7 cellular contexts compared by ENCODE assay signal in the genomic region with DNA sequence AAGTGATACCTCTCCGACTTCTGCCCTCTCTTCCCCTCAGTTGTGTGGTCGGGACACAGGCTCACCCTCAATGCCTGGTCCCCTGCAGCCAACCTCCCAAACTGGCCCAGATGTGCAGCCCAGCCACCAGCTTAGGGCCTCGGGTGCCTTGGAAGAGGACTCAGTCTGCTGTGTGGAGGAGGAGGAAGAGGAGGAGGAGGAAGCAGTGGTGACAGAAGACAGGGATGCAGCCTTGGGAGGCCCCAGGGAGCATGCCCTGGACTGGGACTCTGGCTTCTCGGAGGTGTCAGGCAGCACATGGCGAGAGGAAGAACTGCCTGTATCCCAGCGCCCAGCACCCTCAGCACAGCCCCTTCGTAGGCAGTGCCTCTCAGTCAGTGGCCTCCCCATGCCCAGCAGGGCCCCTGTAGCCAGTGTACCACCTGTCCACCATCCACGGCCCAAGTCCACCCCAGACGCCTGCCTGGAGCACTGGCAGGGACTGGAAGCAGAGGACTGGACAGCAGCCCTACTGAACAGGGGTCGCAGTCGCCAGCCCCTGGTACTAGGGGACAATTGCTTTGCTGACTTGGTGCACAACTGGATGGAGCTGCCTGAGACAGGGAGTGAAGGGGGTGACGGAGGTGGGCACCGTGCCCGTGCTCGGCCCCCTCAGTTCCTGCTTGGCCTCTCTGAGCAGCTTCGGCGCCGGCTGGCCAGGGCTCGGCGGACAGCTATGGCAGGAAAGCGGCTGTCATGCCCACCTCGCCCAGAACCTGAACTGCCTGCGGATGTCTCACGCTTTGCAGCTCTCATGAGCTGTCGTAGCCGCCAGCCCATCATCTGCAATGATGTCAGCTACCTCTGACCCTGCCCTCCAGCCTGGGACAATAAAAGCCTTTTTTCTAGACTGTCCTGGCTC. TPM values are rescaled to one million over a fixed set of nuclear protein-coding genes. Genes with fewer than 3 reads are reported as not detected.
DNase-seq lines count a peak whose midpoint lies in the region; ATAC-seq, FAIRE-seq and TF ChIP-seq lines count a peak whose summit lies in the region.
"Had no signal": no experiment of that assay in that cellular context is flagged by ENCODE, and none has a peak within 500 bp of the region (broad histone marks: within the 10 kb centered on the region; RNA-seq: fewer than 3 reads in every experiment).

No MANE protein-coding gene starts in this region.

- H3K4me1 Mint-ChIP-seq in natural killer cell treated with Interleukin-12 subunit alpha and Interleukin-12 subunit beta and Interleukin-15 and Interleukin-18, amount 100 ng/mL, for 72 hours (ENCODE audit: low read depth in 2 of 2): peaks cover 25 to 35% of the 10 kb centered on the region in 2 donors

- no peak for TF ChIP-seq CTCF in GM12878 (IDR thresholded peaks at IDR 0.05 in 2 of 3, conservative IDR thresholded peaks at IDR 0.05 in 1 of 3; ENCODE audit: control insufficient read depth in 2 of 3, extremely low read depth in 1 of 3, insufficient read depth in 1 of 3, low read depth in 3 of 3, low read length in 3 of 3)

- RAD21 ChIA-PET in GM12878 (lab: Charles Lee; ENCODE audit: unreplicated experiment): interaction anchor here (0.9 to 8.0 kb wide), 16 partner anchors 9 to 265 kb away, joined by 3 to 182 read pairs (median 4); a partner anchor contains a TSS

- BruUV-seq in GM12878 (replicated peaks; lab: Mats Ljungman, UMichigan): no TSS peak

- H3K9me3 Mint-ChIP-seq in natural killer cell treated with Interleukin-12 subunit alpha and Interleukin-12 subunit beta and Interleukin-15 and Interleukin-18, amount 100 ng/mL, for 72 hours: no peaks in the 10 kb centered on the region
- H3K9me3 Mint-ChIP-seq: endodermal cell had no signal

- no peaks in the 10 kb centered on the region for H3K36me3 Mint-ChIP-seq in natural killer cell treated with Interleukin-12 subunit alpha and Interleukin-12 subunit beta and Interleukin-15 and Interleukin-18, amount 100 ng/mL, for 72 hours

- POLR2A ChIA-PET in GM12878 (lab: Charles Lee): interaction anchor here (0.8 to 2.7 kb wide), 12 partner anchors 8 to 424 kb away, joined by 3 to 21 read pairs (median 7); a partner anchor contains a TSS

- CTCF ChIA-PET in GM12878 (lab: Yijun Ruan, JAX): interaction anchor here (0.6 to 12.0 kb wide), 10 partner anchors 12 to 219 kb away, joined by 3 to 327 read pairs (median 6); a partner anchor contains a TSS

- in situ Hi-C loops in GM12878 (cut with MboI): loop anchor here (5.0 kb wide), 1 partner anchor 103 kb away; no protein-coding TSS in a partner anchor

- H3K27me3 Mint-ChIP-seq in natural killer cell treated with Interleukin-12 subunit alpha and Interleukin-12 subunit beta and Interleukin-15 and Interleukin-18, amount 100 ng/mL, for 72 hours: peaks cover 11 to 16% of the 10 kb centered on the region in 2 donors

- intact Hi-C loops in GM12878 (cut with micrococcal nuclease; ENCODE audit: unreplicated experiment): no loop called here

- H4K20me1 ChIP-seq in GM12878 (ENCODE audit: control insufficient read depth, insufficient read depth): no peaks in the 10 kb centered on the region

- no peaks in the 10 kb centered on the region; the same call in 1 of the 2 replicates for H3K79me2 ChIP-seq in GM12878 (ENCODE audit: control insufficient read depth, insufficient read depth, low read length)

- WGBS in GM12878 (ENCODE audit: insufficient coverage, insufficient replicate concordance, low lambda C conversion rate, missing lambda C conversion rate): 63% methylated on average over 26 of the region's 26 CpGs

- peak overlapping the region; percentile 94 for H3K4me2 ChIP-seq in GM12878 (ENCODE audit: control insufficient read depth, insufficient read depth)

- peak overlapping the region; percentile 25 to 64 for H3K27ac Mint-ChIP-seq in natural killer cell treated with Interleukin-12 subunit alpha and Interleukin-12 subunit beta and Interleukin-15 and Interleukin-18, amount 100 ng/mL, for 72 hours
- H3K27ac Mint-ChIP-seq: endodermal cell had no signal

- SMC1A ChIA-PET in GM12878 (lab: Charles Lee; ENCODE audit: uncharacterized antibody, unreplicated experiment): interaction anchor here (1.1 to 9.4 kb wide), 9 partner anchors 9 to 125 kb away, joined by 4 to 146 read pairs (median 4); a partner anchor contains a TSS

- H3K4me1 ChIP-seq in GM12878 (ENCODE audit: control insufficient read depth, insufficient read depth, low read length): peaks cover 43% of the 10 kb centered on the region

- FAIRE-seq in GM12878 (lab: Jason Lieb, UNC): no peak

- H3K27me3 ChIP-seq in GM12878 (replicated peaks in 1 of 2; ENCODE audit: control insufficient read depth in 2 of 2, insufficient read depth in 2 of 2, low read length in 1 of 2): no peaks in the 10 kb centered on the region; a peak in 1 of 4 replicates

- H3K4me3 ChIP-seq in GM12878: peak overlapping the region; percentile 98

- H3K9ac ChIP-seq in GM12878 (ENCODE audit: control insufficient read depth, insufficient read depth, low read length): no peak overlapping the region

- DNase-seq in GM12878 (ENCODE audit: low read depth, low spot score) (no peak), mucosa of gallbladder (ENCODE audit: low spot score) (no peak), glomerular visceral epithelial cell (ENCODE audit: extremely low spot score) (no peak), COLO668 (lab: John Stamatoyannopoulos, UW; ENCODE audit: unreplicated experiment) (no peak)
- DNase-seq in natural killer cell treated with Interleukin-12 subunit alpha and Interleukin-12 subunit beta and Interleukin-15 and Interleukin-18, amount 100 ng/mL, for 72 hours (ENCODE audit: low spot score): peak; percentile 51
- DNase-seq: endodermal cell had no signal

- no peak for TF ChIP-seq EP300 in GM12878 (IDR thresholded peaks at IDR 0.05; ENCODE audit: borderline replicate concordance in 1 of 2, control insufficient read depth in 1 of 2, low read depth in 2 of 2, low read length in 2 of 2)

- no peak for TF ChIP-seq RAD21 in GM12878 (IDR thresholded peaks at IDR 0.05; ENCODE audit: insufficient read depth, low read depth, low read length)

- H3K9me3 ChIP-seq in GM12878 (replicated peaks; ENCODE audit: control insufficient read depth, insufficient read depth, low read length): no peaks in the 10 kb centered on the region

- no peak; the same call in 1 of the 2 replicates for TF ChIP-seq POLR2A in GM12878 (IDR thresholded peaks at IDR 0.05; ENCODE audit: low read depth, low read length)

- H2AFZ ChIP-seq in GM12878 (ENCODE audit: control insufficient read depth, low read depth, low read length): no peak overlapping the region

- peak overlapping the region; percentile 82 for H3K4me3 Mint-ChIP-seq in natural killer cell treated with Interleukin-12 subunit alpha and Interleukin-12 subunit beta and Interleukin-15 and Interleukin-18, amount 100 ng/mL, for 72 hours

- H3K36me3 ChIP-seq in GM12878 (ENCODE audit: control insufficient read depth in 2 of 2, insufficient read depth in 2 of 2, low read length in 1 of 2): peaks cover 0 to 2% of the 10 kb centered on the region in 2 experiments; a peak in 1 of 4 replicates

- peak; percentile 1 for ATAC-seq in GM21528 (IDR thresholded peaks at IDR 0.05; ENCODE audit: low FRiP score, unreplicated experiment)
- no peak for ATAC-seq in GM12878
- ATAC-seq in natural killer cell treated with Interleukin-12 subunit alpha and Interleukin-12 subunit beta and Interleukin-15 and Interleukin-18, amount 100 ng/mL, for 72 hours: no peak

- no peak overlapping the region for H3K27ac ChIP-seq in GM12878 (ENCODE audit: control insufficient read depth, insufficient read depth)

RNA-seq across cellular contexts. Expression of a gene that starts 1.3 kb away (rescaled TPM):
- 6.4 and 6.9 TPM in 2 replicates for total RNA-seq in GM12878 (2013; cell fraction: nucleolus; rRNA removed)
- total RNA-seq in GM12878 (2014; rRNA removed) (9.3 and 11.9 TPM in 2 replicates), GM12878 (2014; rRNA removed; fragmentation: Illumina TruSeq; extraction: Trizol) (3.8 and 4.2 TPM in 2 replicates), GM12878 (2021) (6.0 and 9.2 TPM in 2 replicates), mucosa of gallbladder (4.4 TPM)
- polyA plus RNA-seq in GM12878 (2011; ENCODE audit: low read depth): 0.92 TPM
- polyA plus RNA-seq in GM12878 (2011; rRNA removed) (0.94 and 1.6 TPM in 2 replicates), GM12878 (2014; fragmentation: Illumina TruSeq; extraction: Trizol) (2.1 TPM in 1 of 2 replicates, not detected in the other), GM12878 (2014; fragmentation: Nextera tagmentation; extraction: Ambion mirVana) (1 to 10 TPM in 1 of 2 experiments, under 1 TPM in 1; 0.32 to 1.4 TPM), GM12878 (2014; rRNA removed) (10.2 and 10.5 TPM in 2 replicates), GM12878 (2016; fragmentation: Nextera tagmentation; extraction: Ambion mirVana) (1 to 10 TPM; 9.0 to 9.9 TPM)
- polyA plus RNA-seq in GM12878 (2011; cell fraction: cytosol; rRNA removed): 2.7 and 4.6 TPM in 2 replicates
- polyA plus RNA-seq in GM12878 (2011; cell fraction: nucleus; rRNA removed): 2.7 and 3.3 TPM in 2 replicates
- polyA plus RNA-seq in GM12878 (2012): 1.9 and 2.3 TPM in 2 replicates
- 1.8 and 4.4 TPM in 2 replicates for polyA minus RNA-seq in GM12878 (2011; rRNA and poly(A)+ RNA removed)
- polyA minus RNA-seq in GM12878 (2011; cell fraction: cytosol; rRNA and poly(A)+ RNA removed): 2.1 TPM in 1 of 2 replicates, not detected in the other
- polyA minus RNA-seq in GM12878 (2011; cell fraction: nucleus; rRNA and poly(A)+ RNA removed): 4.0 and 7.8 TPM in 2 replicates
- total RNA-seq in natural killer cell treated with Interleukin-12 subunit alpha and Interleukin-12 subunit beta and Interleukin-15 and Interleukin-18, amount 100 ng/mL, for 72 hours: under 1 TPM in 1 of 2 donors, not detected in 1; 0.64 TPM
- total RNA-seq: endodermal cell had no signal

RNA-seq across cellular contexts. Expression of a gene that starts 4.7 kb away (rescaled TPM):
- total RNA-seq in GM12878 (2013; cell fraction: nucleolus; rRNA removed): 0.33 TPM in 1 of 2 replicates, not detected in the other
- total RNA-seq in GM12878 (2014; rRNA removed) (not detected in 2 replicates), GM12878 (2014; rRNA removed; fragmentation: Illumina TruSeq; extraction: Trizol) (not detected in 2 replicates), GM12878 (2021) (not detected in 2 replicates), mucosa of gallbladder (0.09 TPM)
- not detected for polyA plus RNA-seq in GM12878 (2011; ENCODE audit: low read depth)
- polyA plus RNA-seq in GM12878 (2011; rRNA removed) (not detected in 2 replicates), GM12878 (2014; fragmentation: Illumina TruSeq; extraction: Trizol) (not detected in 2 replicates), GM12878 (2014; fragmentation: Nextera tagmentation; extraction: Ambion mirVana) (not detected), GM12878 (2014; rRNA removed) (not detected in 2 replicates), GM12878 (2016; fragmentation: Nextera tagmentation; extraction: Ambion mirVana) (not detected)
- polyA plus RNA-seq in GM12878 (2011; cell fraction: cytosol; rRNA removed): 0.05 TPM in 1 of 2 replicates, not detected in the other
- 0.28 TPM in 2 replicates for polyA plus RNA-seq in GM12878 (2011; cell fraction: nucleus; rRNA removed)
- polyA plus RNA-seq in GM12878 (2012): 0.10 TPM in 1 of 2 replicates, not detected in the other
- polyA minus RNA-seq in GM12878 (2011; rRNA and poly(A)+ RNA removed): not detected in 2 replicates
- not detected in 2 replicates for polyA minus RNA-seq in GM12878 (2011; cell fraction: cytosol; rRNA and poly(A)+ RNA removed)
- not detected in 2 replicates for polyA minus RNA-seq in GM12878 (2011; cell fraction: nucleus; rRNA and poly(A)+ RNA removed)
- not detected for total RNA-seq in natural killer cell treated with Interleukin-12 subunit alpha and Interleukin-12 subunit beta and Interleukin-15 and Interleukin-18, amount 100 ng/mL, for 72 hours
- total RNA-seq: endodermal cell had no signal

RNA-seq across cellular contexts. Expression of a gene that starts 9.4 kb away (rescaled TPM):
- total RNA-seq in GM12878 (2013; cell fraction: nucleolus; rRNA removed): 270 and 275 TPM in 2 replicates
- total RNA-seq in GM12878 (2014; rRNA removed) (71.2 and 79.6 TPM in 2 replicates), GM12878 (2014; rRNA removed; fragmentation: Illumina TruSeq; extraction: Trizol) (35.1 and 38.9 TPM in 2 replicates), GM12878 (2021) (108 and 116 TPM in 2 replicates), mucosa of gallbladder (122 TPM)
- polyA plus RNA-seq in GM12878 (2011; ENCODE audit: low read depth): 86.4 TPM
- polyA plus RNA-seq in GM12878 (2011; rRNA removed) (34.1 and 65.8 TPM in 2 replicates), GM12878 (2014; fragmentation: Illumina TruSeq; extraction: Trizol) (25.9 and 57.4 TPM in 2 replicates), GM12878 (2014; fragmentation: Nextera tagmentation; extraction: Ambion mirVana) (10 to 100 TPM; 11.8 to 22.2 TPM), GM12878 (2014; rRNA removed) (105 and 112 TPM in 2 replicates), GM12878 (2016; fragmentation: Nextera tagmentation; extraction: Ambion mirVana) (10 to 100 TPM; 34.6 to 36.0 TPM)
- 67.0 and 102 TPM in 2 replicates for polyA plus RNA-seq in GM12878 (2011; cell fraction: cytosol; rRNA removed)
- 1,147 and 1,386 TPM in 2 replicates for polyA plus RNA-seq in GM12878 (2011; cell fraction: nucleus; rRNA removed)
- 133 and 156 TPM in 2 replicates for polyA plus RNA-seq in GM12878 (2012)
- polyA minus RNA-seq in GM12878 (2011; rRNA and poly(A)+ RNA removed): 68.0 and 103 TPM in 2 replicates
- polyA minus RNA-seq in GM12878 (2011; cell fraction: cytosol; rRNA and poly(A)+ RNA removed): 29.7 and 31.4 TPM in 2 replicates
- 202 and 226 TPM in 2 replicates for polyA minus RNA-seq in GM12878 (2011; cell fraction: nucleus; rRNA and poly(A)+ RNA removed)
- total RNA-seq in natural killer cell treated with Interleukin-12 subunit alpha and Interleukin-12 subunit beta and Interleukin-15 and Interleukin-18, amount 100 ng/mL, for 72 hours: 100 to 1,000 TPM in 1 of 2 donors, 10 to 100 TPM in 1; 89.5 to 105 TPM

RNA-seq across cellular contexts. Expression of a gene that starts 18.0 kb away (rescaled TPM):
- 59.2 and 67.7 TPM in 2 replicates for total RNA-seq in GM12878 (2013; cell fraction: nucleolus; rRNA removed)
- total RNA-seq in GM12878 (2014; rRNA removed) (13.4 and 16.0 TPM in 2 replicates), GM12878 (2014; rRNA removed; fragmentation: Illumina TruSeq; extraction: Trizol) (9.9 and 10.6 TPM in 2 replicates), GM12878 (2021) (28.6 and 29.8 TPM in 2 replicates), mucosa of gallbladder (46.1 TPM)
- polyA plus RNA-seq in GM12878 (2011; ENCODE audit: low read depth): 7.5 TPM
- polyA plus RNA-seq in GM12878 (2011; rRNA removed) (13.6 and 30.6 TPM in 2 replicates), GM12878 (2014; fragmentation: Illumina TruSeq; extraction: Trizol) (10.0 and 15.1 TPM in 2 replicates), GM12878 (2014; fragmentation: Nextera tagmentation; extraction: Ambion mirVana) (1 to 10 TPM; 1.3 to 2.0 TPM), GM12878 (2014; rRNA removed) (22.9 and 25.0 TPM in 2 replicates), GM12878 (2016; fragmentation: Nextera tagmentation; extraction: Ambion mirVana) (10 to 100 TPM; 20.4 to 21.7 TPM)
- 22.1 and 29.5 TPM in 2 replicates for polyA plus RNA-seq in GM12878 (2011; cell fraction: cytosol; rRNA removed)
- 37.3 and 43.6 TPM in 2 replicates for polyA plus RNA-seq in GM12878 (2011; cell fraction: nucleus; rRNA removed)
- 11.8 TPM in 2 replicates for polyA plus RNA-seq in GM12878 (2012)
- 47.1 and 58.7 TPM in 2 replicates for polyA minus RNA-seq in GM12878 (2011; rRNA and poly(A)+ RNA removed)
- polyA minus RNA-seq in GM12878 (2011; cell fraction: cytosol; rRNA and poly(A)+ RNA removed): 14.8 and 19.0 TPM in 2 replicates
- 8.8 and 19.5 TPM in 2 replicates for polyA minus RNA-seq in GM12878 (2011; cell fraction: nucleus; rRNA and poly(A)+ RNA removed)
- 10 to 100 TPM; 53.4 to 56.7 TPM for total RNA-seq in natural killer cell treated with Interleukin-12 subunit alpha and Interleukin-12 subunit beta and Interleukin-15 and Interleukin-18, amount 100 ng/mL, for 72 hours

RNA-seq across cellular contexts. Expression of a gene that starts 52.0 kb away (rescaled TPM):
- total RNA-seq in GM12878 (2013; cell fraction: nucleolus; rRNA removed): 18.7 and 23.8 TPM in 2 replicates
- total RNA-seq in GM12878 (2014; rRNA removed): 20.9 and 21.1 TPM in 2 replicates
- total RNA-seq in GM12878 (2014; rRNA removed; fragmentation: Illumina TruSeq; extraction: Trizol): 14.7 and 15.9 TPM in 2 replicates
- 19.5 and 23.7 TPM in 2 replicates for total RNA-seq in GM12878 (2021)
- 8.2 TPM for polyA plus RNA-seq in GM12878 (2011; ENCODE audit: low read depth)
- polyA plus RNA-seq in GM12878 (2011; rRNA removed): 12.5 and 18.6 TPM in 2 replicates
- 17.4 and 27.0 TPM in 2 replicates for polyA plus RNA-seq in GM12878 (2011; cell fraction: cytosol; rRNA removed)
- 81.4 and 83.2 TPM in 2 replicates for polyA plus RNA-seq in GM12878 (2011; cell fraction: nucleus; rRNA removed)
- polyA plus RNA-seq in GM12878 (2012): 10.8 and 11.1 TPM in 2 replicates
- 17.9 and 22.1 TPM in 2 replicates for polyA plus RNA-seq in GM12878 (2014; fragmentation: Illumina TruSeq; extraction: Trizol)
- 10 to 100 TPM; 33.6 to 37.0 TPM for polyA plus RNA-seq in GM12878 (2014; fragmentation: Nextera tagmentation; extraction: Ambion mirVana)
- 22.4 and 25.1 TPM in 2 replicates for polyA plus RNA-seq in GM12878 (2014; rRNA removed)
- 10 to 100 TPM; 26.8 to 31.2 TPM for polyA plus RNA-seq in GM12878 (2016; fragmentation: Nextera tagmentation; extraction: Ambion mirVana)
- polyA minus RNA-seq in GM12878 (2011; rRNA and poly(A)+ RNA removed): 22.6 and 26.3 TPM in 2 replicates
- polyA minus RNA-seq in GM12878 (2011; cell fraction: cytosol; rRNA and poly(A)+ RNA removed): 10.6 TPM in 2 replicates
- polyA minus RNA-seq in GM12878 (2011; cell fraction: nucleus; rRNA and poly(A)+ RNA removed): 22.2 and 31.2 TPM in 2 replicates
- 10 to 100 TPM; 14.0 to 44.0 TPM for total RNA-seq in natural killer cell treated with Interleukin-12 subunit alpha and Interleukin-12 subunit beta and Interleukin-15 and Interleukin-18, amount 100 ng/mL, for 72 hours
- 2.4 TPM for total RNA-seq in mucosa of gallbladder
